In genomic region chr7:142083605-142084004, GRCh38 we compare ENCODE assay signal across 1 cellular context.
TF ChIP-seq lines count a peak whose summit lies in the region.

No MANE protein-coding gene starts in this region.

TF ChIP-seq in H1, 55 proteins besides CTCF, POLR2A, EP300 and RAD21:
- no peak for TF ChIP-seq EZH2 (IDR thresholded peaks at IDR 0.05; ENCODE audit: low read depth, low read length, severe bottlenecking)
- TF ChIP-seq KDM5A (IDR thresholded peaks at IDR 0.05; ENCODE audit: low read length) = no peak
- TF ChIP-seq ATF2 (IDR thresholded peaks at IDR 0.05; ENCODE audit: low read length) = no peak
- TF ChIP-seq TBP (IDR thresholded peaks at IDR 0.05; ENCODE audit: low read depth, low read length) = no peak
- TF ChIP-seq MAFK (IDR thresholded peaks at IDR 0.05; ENCODE audit: low read depth, low read length) = no peak
TF ChIP-seq in H1: peak in this region for 0.
